11 cellular contexts compared by ENCODE assay signal in the genomic region with DNA sequence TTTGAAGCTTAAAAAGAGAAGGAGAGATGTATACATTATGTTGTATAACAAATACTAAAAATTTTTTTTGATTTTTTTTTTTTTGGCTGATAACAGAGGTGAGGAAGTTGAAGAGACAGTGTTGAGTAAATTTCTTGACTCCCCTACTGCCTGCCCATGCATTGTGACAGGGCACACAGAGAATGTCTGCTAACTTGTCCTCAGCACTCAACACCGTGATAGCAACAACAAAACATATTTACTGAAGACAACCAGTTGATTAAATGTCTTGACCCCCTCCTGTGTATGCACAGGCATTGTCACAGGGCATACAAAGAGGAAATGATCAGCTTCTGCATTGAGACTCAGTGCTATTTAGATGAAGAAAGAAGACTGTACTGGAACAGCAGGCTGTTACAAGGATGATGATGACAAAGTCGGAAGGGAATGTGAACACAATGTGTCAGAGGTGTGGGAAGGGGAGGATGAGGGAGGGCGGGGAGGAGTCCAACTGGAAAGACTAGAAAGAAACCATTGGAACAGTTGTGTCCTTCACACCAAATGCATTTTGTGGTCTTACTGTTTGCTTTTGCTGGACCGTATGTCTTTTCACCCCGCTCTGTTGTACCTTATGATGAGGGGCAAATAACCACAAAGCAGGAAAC.
DNase-seq lines count a peak whose midpoint lies in the region; TF ChIP-seq lines count a peak whose summit lies in the region.
"Had no signal": no experiment of that assay in that cellular context is flagged by ENCODE, and none has a peak within 500 bp of the region (broad histone marks: within the 10 kb centered on the region; RNA-seq: fewer than 3 reads in every experiment).

No MANE protein-coding gene starts in this region.

- no TSS peak for BruUV-seq in mammary epithelial cell (replicated peaks; lab: Mats Ljungman, UMichigan)

- no peaks in the 10 kb centered on the region for H3F3A ChIP-seq in MM.1S (ENCODE audit: insufficient read depth, low read length)

- H3K36me3 ChIP-seq in HUES64 (ENCODE audit: insufficient read depth, low read length) (peaks cover 4% of the 10 kb centered on the region; the same call in 1 of the 2 replicates), mammary epithelial cell (ENCODE audit: insufficient read depth, low read length) (peaks cover 7% of the 10 kb centered on the region), kidney epithelial cell (ENCODE audit: control insufficient read depth, insufficient read depth, low read length) (no peaks in the 10 kb centered on the region), MM.1S (replicated peaks; ENCODE audit: insufficient read depth, low read length) (no peaks in the 10 kb centered on the region)

- no peaks in the 10 kb centered on the region for H4K20me1 ChIP-seq in mammary epithelial cell (ENCODE audit: insufficient read depth, low read length)
- H4K20me1 ChIP-seq in MM.1S (ENCODE audit: insufficient read depth, low read length): no peaks in the 10 kb centered on the region

- H3K9ac ChIP-seq in HUES64 (ENCODE audit: low read depth, low read length) (no peak overlapping the region), mammary epithelial cell (ENCODE audit: insufficient read depth, low read length) (peak overlapping the region; percentile 2), MM.1S (ENCODE audit: low read length) (no peak overlapping the region)

- 80% methylated on average over 5 of the region's 5 CpGs for WGBS in HUES64
- WGBS in mammary epithelial cell (ENCODE audit: low coverage, missing lambda C conversion rate): 3% methylated on average over 3 of the region's 5 CpGs

- CTCF ChIA-PET in mammary epithelial cell (lab: Charles Lee; ENCODE audit: low non-redundant PET): interaction anchor here (0.9 kb wide), 1 partner anchor 101 kb away, joined by 6 read pairs; no protein-coding TSS in a partner anchor

- in situ Hi-C loops in mammary epithelial cell (cut with MboI; ENCODE audit: low sequenced_read_pairs in 2 of 2): no loop called here

- H2AFZ ChIP-seq in mammary epithelial cell (ENCODE audit: low read depth, low read length) (no peak overlapping the region), MM.1S (ENCODE audit: low read length) (no peak overlapping the region)

- dilution Hi-C loops in mammary epithelial cell (cut with HindIII; ENCODE audit: low sequenced_read_pairs): no loop called here

- H3K27me3 ChIP-seq in HUES64 (ENCODE audit: insufficient read depth, low read length) (no peaks in the 10 kb centered on the region), mammary epithelial cell (ENCODE audit: insufficient read depth, low read length) (no peaks in the 10 kb centered on the region), kidney epithelial cell (ENCODE audit: control insufficient read depth, insufficient read depth, low read length) (no peaks in the 10 kb centered on the region), MM.1S (replicated peaks; ENCODE audit: insufficient read depth, low read length) (no peaks in the 10 kb centered on the region)

- H3K27ac ChIP-seq in HUES64 (ENCODE audit: low read depth, low read length) (peak overlapping the region; percentile 37; the same call in 1 of the 2 replicates), mammary epithelial cell (ENCODE audit: insufficient read depth, low read depth, low read length) (peak overlapping the region; percentile 65), MM.1S (ENCODE audit: low read length) (no peak overlapping the region)

- H3K9me3 ChIP-seq in HUES64 (ENCODE audit: insufficient read depth, low read depth, low read length) (peaks cover 2% of the 10 kb centered on the region; the same call in 1 of the 2 replicates), mammary epithelial cell (replicated peaks; ENCODE audit: insufficient read depth, low read length) (no peaks in the 10 kb centered on the region), MM.1S (replicated peaks; ENCODE audit: insufficient read depth, low read length) (no peaks in the 10 kb centered on the region)

- DNase-seq in AG09309 (ENCODE audit: low read depth): peak; percentile 52
- DNase-seq in mammary epithelial cell: peak; percentile 94
- peak; percentile 88 for DNase-seq in kidney epithelial cell (ENCODE audit: low read depth)
- no peak for DNase-seq in hypothalamus (lab: John Stamatoyannopoulos, UW)
- no peak for DNase-seq in NCI-H1930 (lab: John Stamatoyannopoulos, UW)
- DNase-seq in MM.1S: no peak
- DNase-seq in retina: no peak
- DNase-seq: activated B cell treated with CpG ODN at 0.5 μM for 24 hours, cerebellar nuclear complex, DMS79 treated with DMSO at 0.1 percent for 48 hours had no signal

- no peaks in the 10 kb centered on the region for H3K9me2 ChIP-seq in MM.1S (replicated peaks; ENCODE audit: insufficient read depth, low read length)

- H3K79me2 ChIP-seq in mammary epithelial cell (ENCODE audit: insufficient read depth, low read length): peaks cover 71% of the 10 kb centered on the region
- H3K79me2 ChIP-seq in MM.1S (ENCODE audit: low read length): peaks cover 51% of the 10 kb centered on the region

- no peak for TF ChIP-seq CTCF in AG09309 (IDR thresholded peaks at IDR 0.05; ENCODE audit: control insufficient read depth, insufficient read depth, low read depth, low read length, missing control alignments)
- TF ChIP-seq CTCF in mammary epithelial cell (conservative IDR thresholded peaks at IDR 0.05 in 1 of 2, IDR thresholded peaks at IDR 0.05 in 1 of 2; ENCODE audit: extremely low read depth in 1 of 2, insufficient read depth in 1 of 2, low read depth in 1 of 2, low read length in 2 of 2): no peak
- TF ChIP-seq CTCF in kidney epithelial cell (IDR thresholded peaks at IDR 0.05; ENCODE audit: insufficient read depth, low read length, poor library complexity, severe bottlenecking): no peak
- TF ChIP-seq CTCF in MM.1S (IDR thresholded peaks at IDR 0.05; ENCODE audit: low read length): no peak

- intact Hi-C loops in mammary epithelial cell (cut with micrococcal nuclease): no loop called here

- H3K4me1 ChIP-seq in HUES64 (ENCODE audit: insufficient read depth, low read length): peaks cover 23% of the 10 kb centered on the region
- H3K4me1 ChIP-seq in mammary epithelial cell (ENCODE audit: insufficient read depth, low read length): peaks cover 25% of the 10 kb centered on the region
- H3K4me1 ChIP-seq in MM.1S (ENCODE audit: low read length): no peaks in the 10 kb centered on the region

- H3K4me2 ChIP-seq in mammary epithelial cell (ENCODE audit: insufficient read depth, low read depth, low read length) (peak overlapping the region; percentile 72), MM.1S (ENCODE audit: low read depth, low read length) (no peak overlapping the region)

- H3K4me3 ChIP-seq in AG09309 (ENCODE audit: control insufficient read depth, low read depth, low read length): no peak overlapping the region
- no peak overlapping the region for H3K4me3 ChIP-seq in HUES64 (ENCODE audit: low read length)
- no peak overlapping the region for H3K4me3 ChIP-seq in mammary epithelial cell (replicated peaks in 1 of 3; ENCODE audit: insufficient read depth in 1 of 3, low read depth in 2 of 3, low read length in 3 of 3)
- no peak overlapping the region for H3K4me3 ChIP-seq in kidney epithelial cell (ENCODE audit: low read depth, low read length)
- no peak overlapping the region for H3K4me3 ChIP-seq in MM.1S (ENCODE audit: low read length)

Comparison
In these comparisons a context has a peak if more than half of its experiments do, and no peak if none do; other contexts are left out.
1. DNase-seq: peak in AG09309 (single experiment), mammary epithelial cell (single experiment) and kidney epithelial cell (single experiment); none in hypothalamus (0 of 51), NCI-H1930 (0 of 2), MM.1S (single experiment) and retina (single experiment).